In genomic region chr15:60933914-60934885, GRCh38 we compare ENCODE assay signal across 14 cellular contexts.
DNase-seq lines count a peak whose midpoint lies in the region; ATAC-seq, FAIRE-seq and TF ChIP-seq lines count a peak whose summit lies in the region.
"Had no signal": no experiment of that assay in that cellular context is flagged by ENCODE, and none has a peak within 500 bp of the region (broad histone marks: within the 10 kb centered on the region; RNA-seq: fewer than 3 reads in every experiment).

No MANE protein-coding gene starts in this region.

- H3K27me3 Mint-ChIP-seq in nephron progenitor cell (ENCODE audit: low read depth, poor library complexity) (no peaks in the 10 kb centered on the region), Caco-2 (ENCODE audit: insufficient read depth, unreplicated experiment) (peaks cover 4% of the 10 kb centered on the region)
- H3K27me3 Mint-ChIP-seq: central memory CD8-positive, alpha-beta T cell had no signal

- no peak for FAIRE-seq in frontal cortex (lab: Jason Lieb, UNC)

- peak overlapping the region; percentile 80 to 84 (median 82) for H3K27ac ChIP-seq in gastroesophageal sphincter
- H3K27ac ChIP-seq in smooth muscle cell (ENCODE audit: low read depth): no peak overlapping the region

- DNase-seq in D341Med (ENCODE audit: low spot score) (peak; percentile 43), LHCN-M2 (ENCODE audit: low read depth) (peak; percentile 35), NT2/D1 (ENCODE audit: low read depth, low spot score) (peak; percentile 66), frontal cortex (ENCODE audit: low spot score in 2 of 2) (no peak), nephron progenitor cell (no peak), smooth muscle cell (lab: John Stamatoyannopoulos, UW; ENCODE audit: unreplicated experiment) (no peak), Caco-2 (no peak)
- DNase-seq: activated CD8-positive, alpha-beta T cell treated with anti-CD3 and anti-CD28 coated beads for 36 hours; activated gamma-delta T cell; T-helper 1 cell had no signal

- POLR2A ChIA-PET in Caco-2 (lab: Charles Lee): no interaction called here

- no peaks in the 10 kb centered on the region for H3K36me3 ChIP-seq in NT2/D1 (ENCODE audit: insufficient read depth, insufficient read length, low read length)
- no peaks in the 10 kb centered on the region for H3K36me3 ChIP-seq in gastroesophageal sphincter
- no peaks in the 10 kb centered on the region for H3K36me3 ChIP-seq in smooth muscle cell (ENCODE audit: low read depth)
- H3K36me3 ChIP-seq in Caco-2 (ENCODE audit: control insufficient read depth, insufficient read depth, low read length): no peaks in the 10 kb centered on the region

- no TSS peak for BruUV-seq in Caco-2 (replicated peaks; lab: Mats Ljungman, UMichigan)

- H3F3A ChIP-seq in smooth muscle cell (ENCODE audit: low read depth): no peaks in the 10 kb centered on the region

- H3K4me1 Mint-ChIP-seq in nephron progenitor cell: peaks cover 15% of the 10 kb centered on the region
- no peaks in the 10 kb centered on the region for H3K4me1 Mint-ChIP-seq in Caco-2 (ENCODE audit: low read depth, unreplicated experiment)

- TF ChIP-seq CTCF in gastroesophageal sphincter (IDR thresholded peaks at IDR 0.05): no peak
- no peak for TF ChIP-seq CTCF in nephron progenitor cell (IDR thresholded peaks at IDR 0.05)
- no peak for TF ChIP-seq CTCF in smooth muscle cell (IDR thresholded peaks at IDR 0.05; ENCODE audit: borderline replicate concordance, insufficient read depth, poor library complexity, severe bottlenecking)
- TF ChIP-seq CTCF in Caco-2 (IDR thresholded peaks at IDR 0.05; ENCODE audit: insufficient read depth in 1 of 2, low read depth in 1 of 2, low read length in 1 of 2, severe bottlenecking in 1 of 2, unreplicated experiment in 1 of 2): no peak

- TF ChIP-seq POLR2A in gastroesophageal sphincter (IDR thresholded peaks at IDR 0.05): no peak

- H3K4me3 Mint-ChIP-seq in nephron progenitor cell (no peak overlapping the region), Caco-2 (ENCODE audit: unreplicated experiment) (no peak overlapping the region)
- H3K4me3 Mint-ChIP-seq: activated CD8-positive, alpha-beta T cell treated with anti-CD3 and anti-CD28 coated beads for 36 hours; CD14-positive monocyte; central memory CD8-positive, alpha-beta T cell had no signal

- ATAC-seq in gastroesophageal sphincter: no peak
- ATAC-seq: activated CD8-positive, alpha-beta T cell treated with anti-CD3 and anti-CD28 coated beads for 36 hours; esophagus mucosa had no signal

- no peak for TF ChIP-seq EP300 in gastroesophageal sphincter (IDR thresholded peaks at IDR 0.05)

- no peak overlapping the region for H3K27ac Mint-ChIP-seq in nephron progenitor cell
- H3K27ac Mint-ChIP-seq in Caco-2 (ENCODE audit: unreplicated experiment): no peak overlapping the region
- H3K27ac Mint-ChIP-seq: activated CD8-positive, alpha-beta T cell treated with anti-CD3 and anti-CD28 coated beads for 36 hours had no signal

- H3K4me3 ChIP-seq in NT2/D1 (ENCODE audit: insufficient read length, low read depth) (no peak overlapping the region), gastroesophageal sphincter (no peak overlapping the region), smooth muscle cell (no peak overlapping the region), Caco-2 (ENCODE audit: low read depth, low read length) (no peak overlapping the region)

- H3K4me1 ChIP-seq in NT2/D1 (ENCODE audit: insufficient read depth, insufficient read length) (no peaks in the 10 kb centered on the region), gastroesophageal sphincter (peaks cover 13 to 63% (median 16%) of the 10 kb centered on the region in 3 donors), smooth muscle cell (ENCODE audit: low read depth) (no peaks in the 10 kb centered on the region), Caco-2 (no peaks in the 10 kb centered on the region)

- H3K4me2 ChIP-seq in smooth muscle cell: no peak overlapping the region

- no peaks in the 10 kb centered on the region for H3K27me3 ChIP-seq in NT2/D1 (ENCODE audit: insufficient read depth, insufficient read length)
- no peaks in the 10 kb centered on the region for H3K27me3 ChIP-seq in gastroesophageal sphincter
- H3K27me3 ChIP-seq in smooth muscle cell (ENCODE audit: low read depth): no peaks in the 10 kb centered on the region
- H3K27me3 ChIP-seq in Caco-2 (replicated peaks; ENCODE audit: control insufficient read depth, insufficient read depth, low read length): no peaks in the 10 kb centered on the region

- WGBS in gastroesophageal sphincter (ENCODE audit: low coverage in 1 of 2), 2 donors: 65 to 94% methylated on average over 3 to 4 of the region's 4 CpGs
- WGBS in smooth muscle cell (ENCODE audit: low lambda C conversion rate): 73% methylated on average over 4 of the region's 4 CpGs

- H3K9me3 Mint-ChIP-seq in nephron progenitor cell (no peaks in the 10 kb centered on the region), Caco-2 (ENCODE audit: unreplicated experiment) (no peaks in the 10 kb centered on the region)
- H3K9me3 Mint-ChIP-seq: activated CD8-positive, alpha-beta T cell treated with anti-CD3 and anti-CD28 coated beads for 36 hours; central memory CD8-positive, alpha-beta T cell had no signal

- intact Hi-C loops in Caco-2 (cut with micrococcal nuclease; ENCODE audit: unreplicated experiment): no loop called here

- H2AFZ ChIP-seq in smooth muscle cell (ENCODE audit: low read depth): no peak overlapping the region

- H3K9me3 ChIP-seq in NT2/D1 (ENCODE audit: insufficient read depth, low read length): no peaks in the 10 kb centered on the region
- H3K9me3 ChIP-seq in gastroesophageal sphincter: no peaks in the 10 kb centered on the region
- no peaks in the 10 kb centered on the region for H3K9me3 ChIP-seq in smooth muscle cell (replicated peaks; ENCODE audit: low read depth)
- no peaks in the 10 kb centered on the region for H3K9me3 ChIP-seq in Caco-2

- H4K20me1 ChIP-seq in smooth muscle cell (ENCODE audit: low read depth): peaks cover 70% of the 10 kb centered on the region

- H3K9ac ChIP-seq in NT2/D1 (ENCODE audit: insufficient read length, low read depth) (no peak overlapping the region), smooth muscle cell (ENCODE audit: low read depth) (no peak overlapping the region)

- H3K79me2 ChIP-seq in smooth muscle cell (ENCODE audit: low read depth): no peaks in the 10 kb centered on the region

- peaks cover 4% of the 10 kb centered on the region for H3K36me3 Mint-ChIP-seq in nephron progenitor cell (ENCODE audit: low read depth)
- no peaks in the 10 kb centered on the region for H3K36me3 Mint-ChIP-seq in Caco-2 (ENCODE audit: insufficient read depth, unreplicated experiment)
- H3K36me3 Mint-ChIP-seq: CD14-positive monocyte had no signal

- CTCF ChIA-PET in Caco-2 (lab: Charles Lee): no interaction called here

Comparison
In these comparisons a context has a peak if more than half of its experiments do, and no peak if none do; other contexts are left out.
1. DNase-seq: peak in D341Med (single experiment), LHCN-M2 (single experiment) and NT2/D1 (single experiment); none in frontal cortex (0 of 2), nephron progenitor cell (single experiment), smooth muscle cell (single experiment) and Caco-2 (0 of 2).